In the genomic region with DNA sequence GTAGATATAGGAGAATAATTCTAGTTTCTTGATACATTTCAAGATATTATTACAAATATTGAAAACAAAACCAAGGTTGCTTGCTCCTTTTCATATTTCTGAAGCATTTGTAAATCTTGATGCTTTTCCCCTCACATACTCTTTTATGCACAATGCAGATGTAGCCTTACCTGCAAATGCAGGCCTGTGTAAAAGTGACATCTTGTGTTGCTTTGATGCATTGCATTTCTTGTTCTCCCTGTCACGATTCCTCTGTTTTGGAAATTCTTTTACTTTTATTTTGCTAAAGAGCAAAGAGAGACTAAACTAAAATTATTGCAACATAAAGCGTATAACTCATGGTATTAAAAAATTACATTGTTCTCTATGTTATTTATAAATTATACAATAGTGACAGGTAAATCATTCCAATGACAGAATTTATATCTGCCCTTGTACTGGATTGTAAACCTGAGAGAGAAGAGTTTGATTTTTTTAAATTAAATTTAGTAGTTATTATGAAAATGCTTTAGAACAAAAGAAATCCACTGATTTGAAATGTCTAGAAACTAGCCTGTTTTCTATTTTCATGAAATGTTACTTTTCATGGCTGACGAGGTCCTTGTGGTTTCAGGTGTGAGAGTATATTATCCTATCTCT, we compare ENCODE assay signal across 8 cellular contexts.
A peak's percentile ranks its signal among the peaks of the same experiment; 100 is the strongest.
DNase-seq lines count a peak whose midpoint lies in the region; TF ChIP-seq lines count a peak whose summit lies in the region.

No MANE protein-coding gene starts in this region.

- peaks cover 12% of the 10 kb centered on the region for H3K9me3 Mint-ChIP-seq in T-helper 2 cell treated with Interferon-gamma antibody and Interleukin-4, amounts not matched to agents 5 μg/mL and 100 μg/mL, for 36 hours

- no peaks in the 10 kb centered on the region for H3K36me3 Mint-ChIP-seq in T-helper 2 cell treated with Interferon-gamma antibody and Interleukin-4, amounts not matched to agents 5 μg/mL and 100 μg/mL, for 36 hours (ENCODE audit: low read depth)

- no peak overlapping the region for H3K18ac ChIP-seq in mesenchymal stem cell (ENCODE audit: low read depth in 1 of 2, low read length in 2 of 2)

- no peak for TF ChIP-seq POLR2A in lower leg skin (IDR thresholded peaks at IDR 0.05)

- no peak for DNase-seq in GM12864 (ENCODE audit: low read depth)
- DNase-seq in LoVo (ENCODE audit: low spot score), result peak; percentile 31
- DNase-seq in cardiac fibroblast (ENCODE audit: low read depth in 2 of 2), result peak; percentile 70 to 73
- peak; percentile 21 for DNase-seq in mesenchymal stem cell
- no peak for DNase-seq in T-helper 2 cell treated with Interferon-gamma antibody and Interleukin-4, amounts not matched to agents 5 μg/mL and 100 μg/mL, for 36 hours (ENCODE audit: low spot score)
- no peak for DNase-seq in lower leg skin (ENCODE audit: low spot score in 2 of 2)
- no peak for DNase-seq in ureter (ENCODE audit: low spot score)
- no peak for DNase-seq in NCI-H187 treated with DMSO at 0.1 percent for 48 hours (lab: John Stamatoyannopoulos, UW)

- H4K8ac ChIP-seq in mesenchymal stem cell (ENCODE audit: low read length), result no peak overlapping the region

- no peak overlapping the region for H2AK5ac ChIP-seq in mesenchymal stem cell (ENCODE audit: low read length, severe bottlenecking)

- no peak overlapping the region for H3K14ac ChIP-seq in mesenchymal stem cell (ENCODE audit: low read length in 2 of 2)

- no peak overlapping the region for H2BK120ac ChIP-seq in mesenchymal stem cell (ENCODE audit: low read depth, low read length)

- no peak overlapping the region for H3K4me3 Mint-ChIP-seq in T-helper 2 cell treated with Interferon-gamma antibody and Interleukin-4, amounts not matched to agents 5 μg/mL and 100 μg/mL, for 36 hours

- no peaks in the 10 kb centered on the region for H3K4me1 Mint-ChIP-seq in T-helper 2 cell treated with Interferon-gamma antibody and Interleukin-4, amounts not matched to agents 5 μg/mL and 100 μg/mL, for 36 hours (ENCODE audit: low read depth)

- H3K23ac ChIP-seq in mesenchymal stem cell (ENCODE audit: low read length in 2 of 2), result no peak overlapping the region

- no peak overlapping the region for H2BK12ac ChIP-seq in mesenchymal stem cell (ENCODE audit: low read length in 2 of 2)

- H3K27me3 ChIP-seq in mesenchymal stem cell (ENCODE audit: control insufficient read depth in 1 of 2, insufficient read depth in 1 of 2, low read length in 2 of 2), result no peaks in the 10 kb centered on the region

- no peak overlapping the region for H4K91ac ChIP-seq in mesenchymal stem cell (ENCODE audit: low read length)

- H2BK15ac ChIP-seq in mesenchymal stem cell (ENCODE audit: low read depth, poor library complexity, severe bottlenecking), result no peak overlapping the region

- H3K36me3 ChIP-seq in mesenchymal stem cell (ENCODE audit: control insufficient read depth in 1 of 2, insufficient read depth in 2 of 2, low read depth in 1 of 2, low read length in 2 of 2), result no peaks in the 10 kb centered on the region

- WGBS in mesenchymal stem cell, result no CpG with 5 or more reads among the region's 3 CpGs
- 69% methylated on average over 3 of the region's 3 CpGs for WGBS in lower leg skin, 2 donors

- no peak overlapping the region for H3K27ac Mint-ChIP-seq in T-helper 2 cell treated with Interferon-gamma antibody and Interleukin-4, amounts not matched to agents 5 μg/mL and 100 μg/mL, for 36 hours

- H3K79me1 ChIP-seq in mesenchymal stem cell (replicated peaks; ENCODE audit: low read length, poor library complexity, severe bottlenecking), result no peaks in the 10 kb centered on the region

- intact Hi-C loops in lower leg skin (cut with DNase I; ENCODE audit: low total_unique reads), result no loop called here

- no peaks in the 10 kb centered on the region for H3K4me1 ChIP-seq in mesenchymal stem cell (ENCODE audit: control insufficient read depth, insufficient read depth, low read depth, low read length)

- TF ChIP-seq CTCF in GM12864 (IDR thresholded peaks at IDR 0.05; ENCODE audit: low read depth, low read length, missing control alignments) (peak; percentile 20), cardiac fibroblast (IDR thresholded peaks at IDR 0.05; ENCODE audit: low read depth, low read length) (peak; percentile 78), lower leg skin (IDR thresholded peaks at IDR 0.05) (no peak)

- no peak overlapping the region for H3K4ac ChIP-seq in mesenchymal stem cell (ENCODE audit: low read depth in 1 of 2, low read length in 2 of 2)

- no peak overlapping the region for H3K27ac ChIP-seq in mesenchymal stem cell (ENCODE audit: low read length, poor library complexity, severe bottlenecking)

- H2AFZ ChIP-seq in mesenchymal stem cell (ENCODE audit: low read depth, low read length), result no peak overlapping the region

- H3K9me3 ChIP-seq in mesenchymal stem cell (ENCODE audit: control insufficient read depth, low read length), result no peaks in the 10 kb centered on the region

- peak overlapping the region; percentile 23 for H3K9ac ChIP-seq in mesenchymal stem cell (ENCODE audit: low read length)

- H2BK5ac ChIP-seq in mesenchymal stem cell (ENCODE audit: low read depth, low read length, poor library complexity, severe bottlenecking), result no peak overlapping the region

- H3K4me3 ChIP-seq in GM12864 (ENCODE audit: low read depth, low read length) (no peak overlapping the region), cardiac fibroblast (replicated peaks in 1 of 2; ENCODE audit: low read depth in 2 of 2, low read length in 2 of 2) (no peak overlapping the region), mesenchymal stem cell (ENCODE audit: insufficient read depth in 1 of 2, low read depth in 1 of 2, low read length in 2 of 2) (no peak overlapping the region), lower leg skin (ENCODE audit: low read depth, poor library complexity, severe bottlenecking) (no peak overlapping the region)

- H3K27me3 Mint-ChIP-seq in T-helper 2 cell treated with Interferon-gamma antibody and Interleukin-4, amounts not matched to agents 5 μg/mL and 100 μg/mL, for 36 hours (ENCODE audit: low read depth), result no peaks in the 10 kb centered on the region

- H3K4me2 ChIP-seq in mesenchymal stem cell (ENCODE audit: low read length, poor library complexity, severe bottlenecking), result no peak overlapping the region

Comparison
In these comparisons a context has a peak if more than half of its experiments do, and no peak if none do; other contexts are left out.
1. DNase-seq: peak in LoVo (single experiment), cardiac fibroblast (2 of 2) and mesenchymal stem cell (single experiment); none in GM12864 (single experiment), T-helper 2 cell treated with Interferon-gamma antibody and Interleukin-4, amounts not matched to agents 5 μg/mL and 100 μg/mL, for 36 hours (single experiment), lower leg skin (0 of 2), ureter (single experiment) and NCI-H187 treated with DMSO at 0.1 percent for 48 hours (single experiment).
2. CTCF ChIP-seq: peak in GM12864 (single experiment) and cardiac fibroblast (single experiment); none in lower leg skin (0 of 3).